ENCODE assay signal across 12 cellular contexts in the genomic region with DNA sequence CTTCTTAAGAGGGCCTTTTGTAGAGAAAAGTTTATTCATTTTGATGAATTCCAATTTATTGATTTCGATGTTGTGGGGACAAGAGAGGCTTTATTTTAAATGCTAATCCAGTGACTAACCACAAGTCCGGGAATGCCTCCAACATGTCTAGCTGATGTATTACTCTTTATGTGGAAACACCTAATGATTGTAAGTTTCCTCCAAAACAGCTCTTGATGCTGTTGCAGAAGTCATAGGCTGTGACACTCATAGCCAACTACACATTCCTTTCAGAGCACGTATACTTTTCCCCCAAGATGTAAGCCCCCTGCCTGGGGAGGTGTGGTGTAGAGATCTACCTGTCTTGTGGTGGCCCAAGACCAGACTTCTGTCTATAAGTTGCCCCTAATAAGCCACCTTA.
A peak's percentile ranks its signal among the peaks of the same experiment; 100 is the strongest.
DNase-seq lines count a peak whose midpoint lies in the region; ATAC-seq, FAIRE-seq and TF ChIP-seq lines count a peak whose summit lies in the region.
"Had no signal": no experiment of that assay in that cellular context is flagged by ENCODE, and none has a peak within 500 bp of the region (broad histone marks: within the 10 kb centered on the region; RNA-seq: fewer than 3 reads in every experiment).

No MANE protein-coding gene starts in this region.

- H3K27me3 Mint-ChIP-seq in astrocyte (ENCODE audit: low read depth, unreplicated experiment), result peaks cover 11% of the 10 kb centered on the region
- H3K27me3 Mint-ChIP-seq: activated CD4-positive, alpha-beta memory T cell treated with anti-CD3 and anti-CD28 coated beads for 36 hours had no signal

- H3K36me3 ChIP-seq in astrocyte (ENCODE audit: insufficient read depth, low read length) (no peaks in the 10 kb centered on the region), tibial nerve (no peaks in the 10 kb centered on the region)

- DNase-seq in ACHN (peak; percentile 62), HS-5 (ENCODE audit: low read depth) (peak; percentile 93), astrocyte (ENCODE audit: low read depth) (peak; percentile 96), glomerular visceral epithelial cell (ENCODE audit: extremely low spot score) (peak; percentile 69), NCI-H1436 (lab: John Stamatoyannopoulos, UW) (no peak), SKM-1 (lab: John Stamatoyannopoulos, UW; ENCODE audit: unreplicated experiment) (no peak), tibial nerve (ENCODE audit: low spot score in 2 of 2) (no peak)
- DNase-seq: activated CD4-positive, alpha-beta memory T cell treated with anti-CD3 and anti-CD28 coated beads for 36 hours; NCI-H2227 treated with DMSO at 0.1 percent for 48 hours; small intestine had no signal

- TF ChIP-seq CTCF in astrocyte (IDR thresholded peaks at IDR 0.05; ENCODE audit: insufficient read depth, low read depth, low read length), result no peak
- no peak for TF ChIP-seq CTCF in tibial nerve (IDR thresholded peaks at IDR 0.05)

- in situ Hi-C loops in ACHN (cut with HindIII; ENCODE audit: low pct_ligation_motif_present, low pct_unique_long_range_greater_than_20kb, low sequenced_read_pairs), result no loop called here

- no peaks in the 10 kb centered on the region for H3K9me3 Mint-ChIP-seq in astrocyte (ENCODE audit: unreplicated experiment)

- H2AFZ ChIP-seq in astrocyte (ENCODE audit: low read depth, low read length), result no peak overlapping the region

- H3K4me3 ChIP-seq in astrocyte (ENCODE audit: insufficient read depth, low read depth, low read length) (no peak overlapping the region), tibial nerve (no peak overlapping the region)

- WGBS in tibial nerve, 2 donors, result 17 to 38% methylated on average over 3 of the region's 3 CpGs

- H3K4me3 Mint-ChIP-seq in astrocyte (ENCODE audit: unreplicated experiment), result no peak overlapping the region
- H3K4me3 Mint-ChIP-seq: activated CD4-positive, alpha-beta memory T cell treated with anti-CD3 and anti-CD28 coated beads for 36 hours; CD14-positive monocyte had no signal

- H3K9me3 ChIP-seq in astrocyte (ENCODE audit: insufficient read depth, low read depth, low read length) (no peaks in the 10 kb centered on the region), tibial nerve (no peaks in the 10 kb centered on the region)

- H3K27ac Mint-ChIP-seq in astrocyte (ENCODE audit: unreplicated experiment), result no peak overlapping the region
- H3K27ac Mint-ChIP-seq: activated CD4-positive, alpha-beta memory T cell treated with anti-CD3 and anti-CD28 coated beads for 36 hours had no signal

- peak overlapping the region; percentile 50 for H3K27ac ChIP-seq in astrocyte (ENCODE audit: low read depth, low read length)
- H3K27ac ChIP-seq in tibial nerve, result no peak overlapping the region

- no peak for TF ChIP-seq POLR2A in tibial nerve (IDR thresholded peaks at IDR 0.05)

- no peak for TF ChIP-seq EP300 in tibial nerve (IDR thresholded peaks at IDR 0.05)

- H3K79me2 ChIP-seq in astrocyte (ENCODE audit: insufficient read depth, low read length), result no peaks in the 10 kb centered on the region

- no peaks in the 10 kb centered on the region for H4K20me1 ChIP-seq in astrocyte (ENCODE audit: insufficient read depth, low read length)

- ATAC-seq in GM19023 (IDR thresholded peaks at IDR 0.05; ENCODE audit: unreplicated experiment), result no peak

- H3K4me2 ChIP-seq in astrocyte (ENCODE audit: low read length), result peak overlapping the region; percentile 60

- no peaks in the 10 kb centered on the region for H3K36me3 Mint-ChIP-seq in astrocyte (ENCODE audit: low read depth, unreplicated experiment)

- peaks cover 11% of the 10 kb centered on the region for H3K4me1 ChIP-seq in astrocyte (ENCODE audit: insufficient read depth, low read length)
- H3K4me1 ChIP-seq in tibial nerve, result peaks cover 0 to 13% (median 3%) of the 10 kb centered on the region in 4 donors

- FAIRE-seq in astrocyte (lab: Jason Lieb, UNC), result peak; percentile 85
- FAIRE-seq: small intestine had no signal

- no peak overlapping the region for H3K9ac ChIP-seq in astrocyte (ENCODE audit: low read length)

- H3K27me3 ChIP-seq in astrocyte (ENCODE audit: insufficient read depth, low read length), result no peaks in the 10 kb centered on the region
- no peaks in the 10 kb centered on the region for H3K27me3 ChIP-seq in tibial nerve

- no peaks in the 10 kb centered on the region for H3K4me1 Mint-ChIP-seq in astrocyte (ENCODE audit: low read depth, unreplicated experiment)

Comparison
In these comparisons a context has a peak if more than half of its experiments do, and no peak if none do; other contexts are left out.
1. DNase-seq: peak in ACHN (single experiment), HS-5 (single experiment), astrocyte (single experiment) and glomerular visceral epithelial cell (single experiment); none in NCI-H1436 (single experiment), SKM-1 (single experiment) and tibial nerve (0 of 2).